In the genomic region with DNA sequence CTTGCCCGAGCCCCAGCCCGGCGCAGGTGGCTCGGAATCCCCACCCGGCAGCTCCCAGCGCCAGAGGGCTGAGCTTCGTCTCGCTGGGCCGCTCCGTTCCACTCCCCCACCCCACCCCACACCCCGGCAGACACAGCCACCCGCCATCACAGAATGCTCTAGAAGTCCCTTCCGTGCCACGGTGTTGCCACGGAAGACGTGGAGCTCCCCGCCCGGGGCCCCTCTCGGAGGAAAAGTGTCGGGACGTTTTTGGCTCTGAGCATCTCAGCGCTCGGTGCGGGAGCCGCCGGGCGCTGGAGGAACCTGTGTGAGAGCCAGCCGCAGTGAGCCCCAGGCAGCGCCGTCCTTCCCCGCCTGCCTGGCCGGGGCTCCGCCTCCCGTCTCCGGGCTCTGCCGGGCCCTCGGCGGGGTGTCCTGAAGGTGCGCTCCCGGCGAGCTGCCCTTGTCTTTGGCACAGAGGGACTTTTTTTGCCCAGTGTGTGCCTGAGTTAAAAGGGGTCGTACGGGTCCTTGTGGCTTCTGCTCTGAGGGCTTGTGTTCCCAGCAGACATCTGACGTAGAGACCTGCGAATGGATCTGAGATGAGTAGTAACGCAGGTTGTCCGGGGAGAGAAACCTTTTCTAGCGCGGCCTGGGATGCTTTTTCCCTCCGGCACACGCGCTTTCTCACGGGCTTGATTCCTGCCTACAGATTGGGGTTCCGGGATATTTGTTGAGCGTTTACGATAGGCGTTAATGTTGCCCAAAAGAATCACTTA, we compare ENCODE assay signal across 8 cellular contexts. TPM values are rescaled to one million over a fixed set of nuclear protein-coding genes. Genes with fewer than 3 reads are reported as not detected.
A peak's percentile ranks its signal among the peaks of the same experiment; 100 is the strongest.
DNase-seq lines count a peak whose midpoint lies in the region; ATAC-seq and TF ChIP-seq lines count a peak whose summit lies in the region.

No MANE protein-coding gene starts in this region.

- H3K27me3 Mint-ChIP-seq in WTC11 (ENCODE audit: low read depth), result peaks cover 33% of the 10 kb centered on the region

- peak; percentile 22 for ATAC-seq in WTC11
- peak; percentile 36 for ATAC-seq in left colon
- no peak for ATAC-seq in HG03378 (IDR thresholded peaks at IDR 0.05; ENCODE audit: unreplicated experiment)

- DNase-seq in NCI-H2196 (lab: John Stamatoyannopoulos, UW; ENCODE audit: unreplicated experiment), result peak; percentile 23
- DNase-seq in NCI-H2196 treated with DMSO at 0.1 percent for 48 hours (lab: John Stamatoyannopoulos, UW; ENCODE audit: unreplicated experiment), result no peak
- peak; percentile 43 for DNase-seq in NCI-H1048 (lab: John Stamatoyannopoulos, UW)
- peak; percentile 64 for DNase-seq in WTC11 (ENCODE audit: low spot score)
- peak; percentile 69 for DNase-seq in cerebellar cortex (ENCODE audit: low spot score)
- peak; percentile 40 to 72 for DNase-seq in left colon
- peak; percentile 64 to 65 for DNase-seq in stimulated activated CD4-positive, alpha-beta T cell treated with anti-CD3 and anti-CD28 coated beads, Interleukin-2, amount 100 ng/mL, for 24 hours

- CTCF ChIA-PET in WTC11 (lab: Charles Lee), result interaction anchor here (4.6 kb wide), 1 partner anchor 99 kb away, joined by 23 read pairs; no protein-coding TSS in a partner anchor

- intact Hi-C loops in left colon (cut with DNase I, micrococcal nuclease), result no loop called here

- TF ChIP-seq CTCF in WTC11 (IDR thresholded peaks at IDR 0.05), result no peak

- no peaks in the 10 kb centered on the region for H3K9me3 Mint-ChIP-seq in WTC11

- no peaks in the 10 kb centered on the region for H3K36me3 Mint-ChIP-seq in WTC11

- 0 out of 2 replicates have a peak overlapping the region, but pooled peaks have one; percentile 13 for H3K27ac Mint-ChIP-seq in WTC11

- peak overlapping the region; percentile 87 for H3K4me3 Mint-ChIP-seq in WTC11

- peaks cover 39% of the 10 kb centered on the region for H3K4me1 Mint-ChIP-seq in WTC11

- POLR2A ChIA-PET in WTC11 (lab: Charles Lee), result no interaction called here

TF ChIP-seq in WTC11, 78 proteins besides CTCF, POLR2A, EP300 and RAD21:
- TF ChIP-seq PREB (CRISPR knock-in tag; IDR thresholded peaks at IDR 0.05; ENCODE audit: borderline replicate concordance) (no peak), ZNF423 (CRISPR knock-in tag; IDR thresholded peaks at IDR 0.05) (peak; percentile 57), USF2 (CRISPR knock-in tag; IDR thresholded peaks at IDR 0.05) (peak; percentile 34; the same call in 1 of the 2 replicates), CBFB (CRISPR knock-in tag; IDR thresholded peaks at IDR 0.05; ENCODE audit: low read depth) (0 out of 2 replicates have a peak, but pooled peaks have one; percentile 27), SOX15 (CRISPR knock-in tag; IDR thresholded peaks at IDR 0.05) (no peak), ETV6 (CRISPR knock-in tag; IDR thresholded peaks at IDR 0.05) (no peak), E2F5 (CRISPR knock-in tag; IDR thresholded peaks at IDR 0.05) (no peak), ZNF317 (CRISPR knock-in tag; IDR thresholded peaks at IDR 0.05; ENCODE audit: borderline replicate concordance, low read depth) (no peak), NFATC4 (CRISPR knock-in tag; IDR thresholded peaks at IDR 0.05) (no peak), ZNF396 (CRISPR knock-in tag; IDR thresholded peaks at IDR 0.05; ENCODE audit: borderline replicate concordance) (no peak), TEAD1 (CRISPR knock-in tag; IDR thresholded peaks at IDR 0.05) (no peak), E2F4 (CRISPR knock-in tag; IDR thresholded peaks at IDR 0.05; ENCODE audit: borderline replicate concordance, low read depth) (no peak), ZNF671 (CRISPR knock-in tag; IDR thresholded peaks at IDR 0.05) (no peak)
- TF ChIP-seq, protein P1, sequence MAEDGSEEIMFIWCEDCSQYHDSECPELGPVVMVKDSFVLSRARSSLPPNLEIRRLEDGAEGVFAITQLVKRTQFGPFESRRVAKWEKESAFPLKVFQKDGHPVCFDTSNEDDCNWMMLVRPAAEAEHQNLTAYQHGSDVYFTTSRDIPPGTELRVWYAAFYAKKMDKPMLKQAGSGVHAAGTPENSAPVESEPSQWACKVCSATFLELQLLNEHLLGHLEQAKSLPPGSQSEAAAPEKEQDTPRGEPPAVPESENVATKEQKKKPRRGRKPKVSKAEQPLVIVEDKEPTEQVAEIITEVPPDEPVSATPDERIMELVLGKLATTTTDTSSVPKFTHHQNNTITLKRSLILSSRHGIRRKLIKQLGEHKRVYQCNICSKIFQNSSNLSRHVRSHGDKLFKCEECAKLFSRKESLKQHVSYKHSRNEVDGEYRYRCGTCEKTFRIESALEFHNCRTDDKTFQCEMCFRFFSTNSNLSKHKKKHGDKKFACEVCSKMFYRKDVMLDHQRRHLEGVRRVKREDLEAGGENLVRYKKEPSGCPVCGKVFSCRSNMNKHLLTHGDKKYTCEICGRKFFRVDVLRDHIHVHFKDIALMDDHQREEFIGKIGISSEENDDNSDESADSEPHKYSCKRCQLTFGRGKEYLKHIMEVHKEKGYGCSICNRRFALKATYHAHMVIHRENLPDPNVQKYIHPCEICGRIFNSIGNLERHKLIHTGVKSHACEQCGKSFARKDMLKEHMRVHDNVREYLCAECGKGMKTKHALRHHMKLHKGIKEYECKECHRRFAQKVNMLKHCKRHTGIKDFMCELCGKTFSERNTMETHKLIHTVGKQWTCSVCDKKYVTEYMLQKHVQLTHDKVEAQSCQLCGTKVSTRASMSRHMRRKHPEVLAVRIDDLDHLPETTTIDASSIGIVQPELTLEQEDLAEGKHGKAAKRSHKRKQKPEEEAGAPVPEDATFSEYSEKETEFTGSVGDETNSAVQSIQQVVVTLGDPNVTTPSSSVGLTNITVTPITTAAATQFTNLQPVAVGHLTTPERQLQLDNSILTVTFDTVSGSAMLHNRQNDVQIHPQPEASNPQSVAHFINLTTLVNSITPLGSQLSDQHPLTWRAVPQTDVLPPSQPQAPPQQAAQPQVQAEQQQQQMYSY (CRISPR knock-in tag; IDR thresholded peaks at IDR 0.05), result no peak
- TF ChIP-seq, protein P2, sequence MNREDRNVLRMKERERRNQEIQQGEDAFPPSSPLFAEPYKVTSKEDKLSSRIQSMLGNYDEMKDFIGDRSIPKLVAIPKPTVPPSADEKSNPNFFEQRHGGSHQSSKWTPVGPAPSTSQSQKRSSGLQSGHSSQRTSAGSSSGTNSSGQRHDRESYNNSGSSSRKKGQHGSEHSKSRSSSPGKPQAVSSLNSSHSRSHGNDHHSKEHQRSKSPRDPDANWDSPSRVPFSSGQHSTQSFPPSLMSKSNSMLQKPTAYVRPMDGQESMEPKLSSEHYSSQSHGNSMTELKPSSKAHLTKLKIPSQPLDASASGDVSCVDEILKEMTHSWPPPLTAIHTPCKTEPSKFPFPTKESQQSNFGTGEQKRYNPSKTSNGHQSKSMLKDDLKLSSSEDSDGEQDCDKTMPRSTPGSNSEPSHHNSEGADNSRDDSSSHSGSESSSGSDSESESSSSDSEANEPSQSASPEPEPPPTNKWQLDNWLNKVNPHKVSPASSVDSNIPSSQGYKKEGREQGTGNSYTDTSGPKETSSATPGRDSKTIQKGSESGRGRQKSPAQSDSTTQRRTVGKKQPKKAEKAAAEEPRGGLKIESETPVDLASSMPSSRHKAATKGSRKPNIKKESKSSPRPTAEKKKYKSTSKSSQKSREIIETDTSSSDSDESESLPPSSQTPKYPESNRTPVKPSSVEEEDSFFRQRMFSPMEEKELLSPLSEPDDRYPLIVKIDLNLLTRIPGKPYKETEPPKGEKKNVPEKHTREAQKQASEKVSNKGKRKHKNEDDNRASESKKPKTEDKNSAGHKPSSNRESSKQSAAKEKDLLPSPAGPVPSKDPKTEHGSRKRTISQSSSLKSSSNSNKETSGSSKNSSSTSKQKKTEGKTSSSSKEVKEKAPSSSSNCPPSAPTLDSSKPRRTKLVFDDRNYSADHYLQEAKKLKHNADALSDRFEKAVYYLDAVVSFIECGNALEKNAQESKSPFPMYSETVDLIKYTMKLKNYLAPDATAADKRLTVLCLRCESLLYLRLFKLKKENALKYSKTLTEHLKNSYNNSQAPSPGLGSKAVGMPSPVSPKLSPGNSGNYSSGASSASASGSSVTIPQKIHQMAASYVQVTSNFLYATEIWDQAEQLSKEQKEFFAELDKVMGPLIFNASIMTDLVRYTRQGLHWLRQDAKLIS (CRISPR knock-in tag; IDR thresholded peaks at IDR 0.05; ENCODE audit: borderline replicate concordance), result no peak

RNA-seq across cellular contexts. Expression of gene ZCCHC2, which starts 1.8 kb away (rescaled TPM):
- 15.9 to 18.8 TPM (median 16.7 TPM) in 3 replicates for total RNA-seq in WTC11 (2021)
- 10 to 100 TPM; 20.2 to 23.5 TPM for total RNA-seq in left colon
